In genomic region chr22:43151251-43152000, GRCh38 we compare ENCODE assay signal across 8 cellular contexts. TPM values are rescaled to one million over a fixed set of nuclear protein-coding genes. Genes with fewer than 3 reads are reported as not detected.
DNase-seq lines count a peak whose midpoint lies in the region; TF ChIP-seq lines count a peak whose summit lies in the region.

Gene TSPO, plus strand, starts transcription at chr22:43151559. Its CDS starts 7,680 bp downstream, at chr22:43159239.

- no peaks in the 10 kb centered on the region for H3K79me2 ChIP-seq in mesendoderm (ENCODE audit: control insufficient read depth, insufficient read depth, low read length)

- no peak within 1 kb of the TSS for H3K23ac ChIP-seq in mesendoderm (ENCODE audit: low read length)

- peak within 1 kb of the TSS; percentile 24 for H2AK5ac ChIP-seq in mesendoderm (ENCODE audit: low read length)

- H3K36me3 ChIP-seq in mesendoderm (ENCODE audit: control insufficient read depth, insufficient read depth, low read length): no peaks in the 10 kb centered on the region

- H3K9ac ChIP-seq in mesendoderm (ENCODE audit: low read length): peak within 1 kb of the TSS; percentile 73

- no peak within 1 kb of the TSS for H4K8ac ChIP-seq in mesendoderm (ENCODE audit: low read depth, low read length)

- no peak within 1 kb of the TSS for H3K18ac ChIP-seq in mesendoderm (ENCODE audit: low read length)

- TF ChIP-seq CTCF in GM12864 (IDR thresholded peaks at IDR 0.05; ENCODE audit: low read depth, low read length, missing control alignments): no peak

- H2BK5ac ChIP-seq in mesendoderm (ENCODE audit: low read length): no peak within 1 kb of the TSS

- no peak within 1 kb of the TSS for H3K4ac ChIP-seq in mesendoderm (ENCODE audit: low read depth, low read length)

- no peak within 1 kb of the TSS for H2BK15ac ChIP-seq in mesendoderm (replicated peaks; ENCODE audit: low read depth)

- H3K79me1 ChIP-seq in mesendoderm (ENCODE audit: low read length): no peaks in the 10 kb centered on the region

- H4K5ac ChIP-seq in mesendoderm (ENCODE audit: low read length): no peak within 1 kb of the TSS

- H3K56ac ChIP-seq in mesendoderm (ENCODE audit: low read length): peak within 1 kb of the TSS; percentile 90

- peak within 1 kb of the TSS; percentile 70 for H3K4me2 ChIP-seq in mesendoderm (ENCODE audit: low read length)

- H3K27me3 ChIP-seq in mesendoderm (ENCODE audit: insufficient read depth, low read length, poor library complexity): no peaks in the 10 kb centered on the region

- in situ Hi-C loops in endometrial microvascular endothelial cells (cut with HindIII; ENCODE audit: inconsistent ontology term, low pct_unique_long_range_greater_than_20kb, low sequenced_read_pairs): no loop called here

- H3K4me1 ChIP-seq in mesendoderm (ENCODE audit: control insufficient read depth, low read depth, low read length): no peaks in the 10 kb centered on the region

- no peak for DNase-seq in GM12864 (ENCODE audit: low read depth)
- peak; percentile 35 for DNase-seq in NCI-H2196 treated with DMSO at 0.1 percent for 48 hours (lab: John Stamatoyannopoulos, UW; ENCODE audit: unreplicated experiment)
- DNase-seq in activated CD8-positive, alpha-beta memory T cell treated with anti-CD3 and anti-CD28 coated beads, Interleukin-2, amount 50 U/mL, for 4 hours: peak; percentile 60
- DNase-seq in mesendoderm: peak; percentile 9
- DNase-seq in stimulated activated CD8-positive, alpha-beta memory T cell treated with anti-CD3 and anti-CD28 coated beads, Interleukin-12 subunit alpha, Interleukin-12 subunit beta, amount 100 ng/mL, for 1 hour (ENCODE audit: low read depth): peak; percentile 36
- DNase-seq in cerebellar cortex (ENCODE audit: low spot score): no peak
- no peak for DNase-seq in NCI-H2107 treated with DMSO at 0.1 percent for 48 hours (lab: John Stamatoyannopoulos, UW; ENCODE audit: unreplicated experiment)

- no CpG with 5 or more reads among the region's 75 CpGs for WGBS in mesendoderm (ENCODE audit: extremely low coverage, insufficient coverage, low lambda C conversion rate)

- H2BK120ac ChIP-seq in mesendoderm (ENCODE audit: low read depth, low read length): no peak within 1 kb of the TSS

- no peak within 1 kb of the TSS for H3K27ac ChIP-seq in mesendoderm (ENCODE audit: low read depth, low read length)

- H3K4me3 ChIP-seq in GM12864 (ENCODE audit: low read depth, low read length): peak within 1 kb of the TSS; percentile 60
- peak within 1 kb of the TSS; percentile 30 for H3K4me3 ChIP-seq in mesendoderm (ENCODE audit: low read length)

RNA-seq across cellular contexts. Expression of gene TSPO, which starts in this region (rescaled TPM):
- 689 TPM for total RNA-seq in endometrial microvascular endothelial cells (ENCODE audit: inconsistent ontology term)
- polyA plus RNA-seq in mesendoderm (2013, experiment 1 of 2): 8.7 TPM
- 8.6 TPM for polyA plus RNA-seq in mesendoderm (2013, experiment 2 of 2)

Comparison
In these comparisons a context has a peak if more than half of its experiments do, and no peak if none do; other contexts are left out.
1. DNase-seq: peak in NCI-H2196 treated with DMSO at 0.1 percent for 48 hours (single experiment), activated CD8-positive, alpha-beta memory T cell treated with anti-CD3 and anti-CD28 coated beads, Interleukin-2, amount 50 U/mL, for 4 hours (single experiment), mesendoderm (single experiment) and stimulated activated CD8-positive, alpha-beta memory T cell treated with anti-CD3 and anti-CD28 coated beads, Interleukin-12 subunit alpha, Interleukin-12 subunit beta, amount 100 ng/mL, for 1 hour (single experiment); none in GM12864 (single experiment), cerebellar cortex (single experiment) and NCI-H2107 treated with DMSO at 0.1 percent for 48 hours (single experiment).